In genomic region chr11:71936825-71937224, GRCh38 we compare ENCODE assay signal across 1 cellular context.
TF ChIP-seq lines count a peak whose summit lies in the region.

No MANE protein-coding gene starts in this region.

TF ChIP-seq in SK-N-SH treated with all-trans-retinoic acid at 6 μM for 48 hours, 23 proteins besides CTCF, POLR2A, EP300 and RAD21:
- TF ChIP-seq, protein P1, sequence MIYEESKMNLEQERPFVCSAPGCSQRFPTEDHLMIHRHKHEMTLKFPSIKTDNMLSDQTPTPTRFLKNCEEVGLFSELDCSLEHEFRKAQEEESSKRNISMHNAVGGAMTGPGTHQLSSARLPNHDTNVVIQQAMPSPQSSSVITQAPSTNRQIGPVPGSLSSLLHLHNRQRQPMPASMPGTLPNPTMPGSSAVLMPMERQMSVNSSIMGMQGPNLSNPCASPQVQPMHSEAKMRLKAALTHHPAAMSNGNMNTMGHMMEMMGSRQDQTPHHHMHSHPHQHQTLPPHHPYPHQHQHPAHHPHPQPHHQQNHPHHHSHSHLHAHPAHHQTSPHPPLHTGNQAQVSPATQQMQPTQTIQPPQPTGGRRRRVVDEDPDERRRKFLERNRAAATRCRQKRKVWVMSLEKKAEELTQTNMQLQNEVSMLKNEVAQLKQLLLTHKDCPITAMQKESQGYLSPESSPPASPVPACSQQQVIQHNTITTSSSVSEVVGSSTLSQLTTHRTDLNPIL (CRISPR knock-in tag; IDR thresholded peaks at IDR 0.05; ENCODE audit: low read depth) = peak; percentile 54; the same call in 1 of the 2 replicates
- TF ChIP-seq ARNTL (CRISPR knock-in tag; IDR thresholded peaks at IDR 0.05; ENCODE audit: borderline replicate concordance, low read depth) (no peak), ISL1 (CRISPR knock-in tag; IDR thresholded peaks at IDR 0.05) (peak; percentile 84)
